Comparison of ENCODE assay signal across 3 cellular contexts in genomic region chr9:109126671-109127070, GRCh38. TPM values are rescaled to one million over a fixed set of nuclear protein-coding genes. Genes with fewer than 3 reads are reported as not detected.
"Had no signal": no experiment of that assay in that cellular context is flagged by ENCODE, and none has a peak within 500 bp of the region (broad histone marks: within the 10 kb centered on the region; RNA-seq: fewer than 3 reads in every experiment).

No MANE protein-coding gene starts in this region.

RNA-seq across cellular contexts. Expression of gene FRRS1L, which starts 40.4 kb away (rescaled TPM):
- total RNA-seq: HT-29, HT1080 had no signal
- polyA plus RNA-seq: IgD-negative memory B cell had no signal
